29 cellular contexts compared by ENCODE assay signal in genomic region chr4:87123241-87123640, GRCh38.
"Had no signal": no experiment of that assay in that cellular context is flagged by ENCODE, and none has a peak within 500 bp of the region (broad histone marks: within the 10 kb centered on the region; RNA-seq: fewer than 3 reads in every experiment).

No MANE protein-coding gene starts in this region.

- H3K27me3 Mint-ChIP-seq: activated T-cell treated with anti-CD3 and anti-CD28 coated beads, Interleukin-2, amount 50 U/mL, for 24 hours; naive thymus-derived CD4-positive, alpha-beta T cell; stimulated activated naive CD8-positive, alpha-beta T cell treated with anti-CD3 and anti-CD28 coated beads, Interleukin-15, Interleukin-2, amounts not matched to agents 100 ng/mL and 50 ng/mL, for 24 hours had no signal

- H3K4me1 ChIP-seq: neural progenitor cell had no signal

- H3K27ac ChIP-seq: brain microvascular endothelial cell, coronary artery, dorsolateral prefrontal cortex, hepatocyte, neural progenitor cell, right lobe of liver, upper lobe of left lung, WERI-Rb-1 had no signal

- H3K9me3 ChIP-seq: gastrocnemius medialis, right lobe of liver, upper lobe of left lung had no signal

- H3K4me3 ChIP-seq: coronary artery, dorsolateral prefrontal cortex, gastrocnemius medialis, hepatocyte, neural progenitor cell, right lobe of liver, skin epidermis, upper lobe of left lung had no signal

- H3K27me3 ChIP-seq: brain microvascular endothelial cell, dorsolateral prefrontal cortex, gastrocnemius medialis, hepatocyte, neural progenitor cell, right lobe of liver, upper lobe of left lung had no signal

- ATAC-seq: activated CD4-positive, CD25-positive, alpha-beta regulatory T cell treated with anti-CD3 and anti-CD28 coated beads, Interleukin-2, amount 50 U/mL, for 24 hours; gastrocnemius medialis; left colon; naive thymus-derived CD4-positive, alpha-beta T cell; right lobe of liver had no signal

- H3K9me3 Mint-ChIP-seq: activated T-cell treated with anti-CD3 and anti-CD28 coated beads, Interleukin-2, amount 50 U/mL, for 24 hours; naive thymus-derived CD4-positive, alpha-beta T cell; neural progenitor cell; stimulated activated naive CD8-positive, alpha-beta T cell treated with anti-CD3 and anti-CD28 coated beads, Interleukin-15, Interleukin-2, amounts not matched to agents 100 ng/mL and 50 ng/mL, for 24 hours; T-helper 2 cell treated with Interferon-gamma antibody and Interleukin-4, amounts not matched to agents 5 μg/mL and 100 μg/mL, for 36 hours had no signal

- H3K4me3 Mint-ChIP-seq: activated T-cell treated with anti-CD3 and anti-CD28 coated beads, Interleukin-2, amount 50 U/mL, for 24 hours; naive thymus-derived CD4-positive, alpha-beta T cell; neural progenitor cell; stimulated activated naive CD8-positive, alpha-beta T cell treated with anti-CD3 and anti-CD28 coated beads, Interleukin-15, Interleukin-2, amounts not matched to agents 100 ng/mL and 50 ng/mL, for 24 hours; T-helper 2 cell treated with Interferon-gamma antibody and Interleukin-4, amounts not matched to agents 5 μg/mL and 100 μg/mL, for 36 hours had no signal

- DNase-seq: activated CD4-positive, alpha-beta T cell treated with anti-CD3 and anti-CD28 coated beads for 48 hours; activated CD4-positive, alpha-beta T cell treated with anti-CD3 and anti-CD28 coated beads, Interleukin-2, amount 50 U/mL, for 48 hours; activated CD8-positive, alpha-beta memory T cell treated with anti-CD3 and anti-CD28 coated beads for 24 hours; activated CD8-positive, alpha-beta memory T cell treated with anti-CD3 and anti-CD28 coated beads, Interleukin-2, amount 50 U/mL, for 4 hours; activated gamma-delta T cell treated with Interleukin-2 at 50 U/mL for 16 hours; activated naive CD4-positive, alpha-beta T cell treated with anti-CD3 and anti-CD28 coated beads, Interleukin-2, amount 50 U/mL, for 16 hours; activated T-cell treated with anti-CD3 and anti-CD28 coated beads, Interleukin-2, amount 50 U/mL, for 24 hours; amniotic stem cell; brain microvascular endothelial cell; dorsolateral prefrontal cortex; effector memory CD4-positive, alpha-beta T cell; gastrocnemius medialis; left colon; midbrain; naive thymus-derived CD4-positive, alpha-beta T cell; right lobe of liver; stimulated activated CD4-positive, alpha-beta T cell treated with anti-CD3 and anti-CD28 coated beads, Interleukin-12 subunit alpha, Interleukin-12 subunit beta, amount 100 ng/mL, for 4 hours; stimulated activated CD4-positive, alpha-beta T cell treated with anti-CD3 and anti-CD28 coated beads, Interleukin-4, amount 100 ng/mL, for 1 hour; substantia nigra; T-helper 1 cell; upper lobe of left lung; WERI-Rb-1 had no signal

- H3K4me2 ChIP-seq: hepatocyte, neural progenitor cell had no signal

- H3K36me3 ChIP-seq: neural progenitor cell had no signal

- H3K27ac Mint-ChIP-seq: activated T-cell treated with anti-CD3 and anti-CD28 coated beads, Interleukin-2, amount 50 U/mL, for 24 hours; neural progenitor cell; stimulated activated naive CD8-positive, alpha-beta T cell treated with anti-CD3 and anti-CD28 coated beads, Interleukin-15, Interleukin-2, amounts not matched to agents 100 ng/mL and 50 ng/mL, for 24 hours; T-helper 2 cell treated with Interferon-gamma antibody and Interleukin-4, amounts not matched to agents 5 μg/mL and 100 μg/mL, for 36 hours had no signal
